Comparison of ENCODE assay signal across 8 cellular contexts in genomic region chr10:125038637-125039036, GRCh38.
A peak's percentile ranks its signal among the peaks of the same experiment; 100 is the strongest.
DNase-seq lines count a peak whose midpoint lies in the region; ATAC-seq and TF ChIP-seq lines count a peak whose summit lies in the region.

No MANE protein-coding gene starts in this region.

- H3K27me3 ChIP-seq in psoas muscle (ENCODE audit: insufficient read depth in 3 of 3, low read length in 2 of 3) = no peaks in the 10 kb centered on the region

- H3K4me1 ChIP-seq in psoas muscle = peaks cover 52% of the 10 kb centered on the region

- intact Hi-C loops in Right ventricle myocardium superior (cut with DNase I) (no loop called here), psoas muscle (cut with DNase I) (no loop called here)

- H3K9me3 ChIP-seq in psoas muscle = no peaks in the 10 kb centered on the region

- peak overlapping the region; percentile 58 for H3K27ac ChIP-seq in psoas muscle

- H3K36me3 ChIP-seq in psoas muscle (ENCODE audit: insufficient read depth in 1 of 2, low read depth in 1 of 2) = peaks cover 0 to 4% of the 10 kb centered on the region in 2 donors

- peak; percentile 33 for DNase-seq in RPMI7951 (ENCODE audit: low read depth)
- DNase-seq in Right ventricle myocardium superior = peak; percentile 76
- DNase-seq in psoas muscle = peak; percentile 72 to 88
- DNase-seq in NCI-H1930 (lab: John Stamatoyannopoulos, UW) = no peak
- no peak for DNase-seq in SHP77 (lab: John Stamatoyannopoulos, UW)

- WGBS in psoas muscle, 3 donors = 20 to 47% (median 39%) methylated on average over 8 of the region's 8 CpGs

- TF ChIP-seq CTCF in GM12874 (IDR thresholded peaks at IDR 0.05; ENCODE audit: insufficient read depth, low read depth, low read length) (peak; percentile 32; the same call in 1 of the 2 replicates), psoas muscle (IDR thresholded peaks at IDR 0.05) (peak; percentile 18)

- no peak overlapping the region for H3K4me3 ChIP-seq in psoas muscle

- ATAC-seq in Right ventricle myocardium superior (ENCODE audit: poor library complexity) (peak; percentile 90), psoas muscle (peak; percentile 90 to 92 (median 91)), GM18907 (IDR thresholded peaks at IDR 0.05; ENCODE audit: unreplicated experiment) (no peak), GM21619 (IDR thresholded peaks at IDR 0.05; ENCODE audit: unreplicated experiment) (no peak)

Comparison
In these comparisons a context has a peak if more than half of its experiments do, and no peak if none do; other contexts are left out.
1. DNase-seq: peak in RPMI7951 (single experiment), Right ventricle myocardium superior (single experiment) and psoas muscle (2 of 2); none in NCI-H1930 (0 of 2) and SHP77 (0 of 2).
2. ATAC-seq: peak in Right ventricle myocardium superior (single experiment) and psoas muscle (4 of 4); none in GM18907 (single experiment) and GM21619 (single experiment).